ENCODE assay signal across 18 cellular contexts in genomic region chr12:95829395-95829794, GRCh38. TPM values are rescaled to one million over a fixed set of nuclear protein-coding genes. Genes with fewer than 3 reads are reported as not detected.
"Had no signal": no experiment of that assay in that cellular context is flagged by ENCODE, and none has a peak within 500 bp of the region (broad histone marks: within the 10 kb centered on the region; RNA-seq: fewer than 3 reads in every experiment).

No MANE protein-coding gene starts in this region.

- DNase-seq: activated B cell treated with CpG ODN at 0.5 μM for 24 hours; activated CD4-positive, alpha-beta T cell treated with anti-CD3 and anti-CD28 coated beads for 48 hours; activated CD8-positive, alpha-beta T cell treated with anti-CD3 and anti-CD28 coated beads for 36 hours; activated effector memory CD4-positive, alpha-beta T cell treated with Interleukin-2 at 50 U/mL for 16 hours; activated T-cell treated with anti-CD3 and anti-CD28 coated beads, Interleukin-2, amount 50 U/mL, for 4 hours; central memory CD4-positive, alpha-beta T cell; effector CD8-positive, alpha-beta T cell; foreskin keratinocyte; glutamatergic neuron; kidney; midbrain; thyroid gland; uterus had no signal

- H3K27ac ChIP-seq: coronary artery, foreskin keratinocyte, neural progenitor cell, uterus had no signal

- H3K4me1 ChIP-seq: foreskin keratinocyte, uterus had no signal

- H3K36me3 ChIP-seq: neural progenitor cell, thyroid gland, uterus had no signal

- ATAC-seq: activated CD8-positive, alpha-beta T cell treated with anti-CD3 and anti-CD28 coated beads for 36 hours; activated T-cell treated with anti-CD3 and anti-CD28 coated beads, Interleukin-2, amount 50 U/mL, for 4 hours; foreskin keratinocyte; stimulated activated effector memory CD8-positive, alpha-beta T cell treated with anti-CD3 and anti-CD28 coated beads, Interleukin-12 subunit alpha, Interleukin-12 subunit beta, amount 100 ng/mL, for 72 hours had no signal

- H3K9me3 ChIP-seq: thyroid gland, uterus had no signal

- H3K27me3 ChIP-seq: neural progenitor cell, thyroid gland, uterus had no signal

- H3K4me3 ChIP-seq: coronary artery, lung, neural progenitor cell, thyroid gland, uterus had no signal

RNA-seq across cellular contexts. Expression of gene NTN4, which starts 38.8 kb away (rescaled TPM):
- total RNA-seq: activated CD8-positive, alpha-beta T cell treated with anti-CD3 and anti-CD28 coated beads for 36 hours; T-helper 2 cell treated with Interferon-gamma antibody and Interleukin-4, amounts not matched to agents 100 ng/mL and 5 ng/mL, for 36 hours had no signal
